In the genomic region with DNA sequence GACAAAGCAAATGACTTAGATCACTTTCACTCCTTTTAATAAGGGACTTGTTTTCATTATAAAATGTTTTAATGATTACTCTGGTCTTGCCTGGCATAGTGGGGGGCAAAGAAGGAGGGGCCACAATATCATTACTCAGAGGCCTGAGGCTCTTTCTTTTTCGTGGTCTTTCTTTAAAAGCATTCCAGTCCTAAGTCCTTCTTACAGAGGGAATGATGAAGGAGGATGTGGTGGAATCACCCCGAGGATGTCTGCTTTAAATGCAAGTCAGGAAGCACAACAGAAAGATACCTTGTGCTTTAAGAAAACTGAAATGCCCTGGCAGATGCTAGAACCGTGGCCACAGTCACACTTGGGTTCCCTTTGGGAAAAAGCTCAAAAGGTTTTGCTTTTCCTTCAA, we compare ENCODE assay signal across 24 cellular contexts.
A peak's percentile ranks its signal among the peaks of the same experiment; 100 is the strongest.
DNase-seq lines count a peak whose midpoint lies in the region; TF ChIP-seq lines count a peak whose summit lies in the region.
"Had no signal": no experiment of that assay in that cellular context is flagged by ENCODE, and none has a peak within 500 bp of the region (broad histone marks: within the 10 kb centered on the region; RNA-seq: fewer than 3 reads in every experiment).

No MANE protein-coding gene starts in this region.

- H3K4me1 ChIP-seq in NT2/D1 (ENCODE audit: insufficient read depth, insufficient read length): no peaks in the 10 kb centered on the region
- H3K4me1 ChIP-seq in osteoblast (ENCODE audit: insufficient read depth, low read length): no peaks in the 10 kb centered on the region
- H3K4me1 ChIP-seq: HAP-1, heart left ventricle, SJCRH30, suprapubic skin had no signal

- peak overlapping the region; percentile 36 for H2AFZ ChIP-seq in osteoblast (ENCODE audit: low read length)

- H3K36me3 ChIP-seq in NT2/D1 (ENCODE audit: insufficient read depth, insufficient read length, low read length) (no peaks in the 10 kb centered on the region), osteoblast (ENCODE audit: insufficient read depth, low read length) (no peaks in the 10 kb centered on the region)
- H3K36me3 ChIP-seq: HAP-1, heart left ventricle, SJCRH30, suprapubic skin had no signal

- peak; percentile 75 for DNase-seq in EL
- DNase-seq in NT2/D1 (ENCODE audit: low read depth, low spot score): peak; percentile 6
- peak; percentile 21 for DNase-seq in foreskin melanocyte
- no peak for DNase-seq in osteoblast (ENCODE audit: insufficient read length, low spot score, missing footprints)
- DNase-seq in activated gamma-delta T cell (lab: John Stamatoyannopoulos, UW): no peak
- DNase-seq in OCI-M2 (lab: John Stamatoyannopoulos, UW; ENCODE audit: unreplicated experiment): no peak
- DNase-seq in activated CD4-positive, alpha-beta T cell treated with anti-CD3 and anti-CD28 coated beads, Interleukin-2, amount 50 U/mL, for 48 hours: no peak
- DNase-seq: activated CD4-positive, alpha-beta T cell treated with anti-CD3 and anti-CD28 coated beads, Interleukin-2, amount 50 U/mL, for 4 hours; activated T-cell treated with anti-CD3 and anti-CD28 coated beads, Interleukin-2, amount 50 U/mL, for 48 hours; CD4-positive, alpha-beta memory T cell; effector memory CD8-positive, alpha-beta T cell; heart left ventricle; Karpas-422; kidney; mucosa of descending colon; NCI-H1436; NCI-H2081; NCI-H2227 treated with DMSO at 0.1 percent for 48 hours; NCI-H526 treated with DMSO at 0.1 percent for 48 hours; SJCRH30; stimulated activated naive CD4-positive, alpha-beta T cell treated with Interleukin-2 at 50 U/mL for 16 hours; T-helper 1 cell had no signal

- TF ChIP-seq CTCF in osteoblast (IDR thresholded peaks at IDR 0.05; ENCODE audit: extremely low read depth, low read depth, low read length): no peak

- H3K4me2 ChIP-seq in osteoblast (ENCODE audit: insufficient read depth, low read length): no peak overlapping the region

- no peak overlapping the region for H3K9ac ChIP-seq in NT2/D1 (ENCODE audit: insufficient read length, low read depth)

- H3K27me3 ChIP-seq in NT2/D1 (ENCODE audit: insufficient read depth, insufficient read length) (no peaks in the 10 kb centered on the region), osteoblast (ENCODE audit: insufficient read depth, low read length) (no peaks in the 10 kb centered on the region)
- H3K27me3 ChIP-seq: heart left ventricle, SJCRH30, suprapubic skin had no signal

- H3K27ac ChIP-seq in osteoblast (ENCODE audit: low read depth, low read length): no peak overlapping the region
- H3K27ac ChIP-seq: heart left ventricle, SJCRH30, suprapubic skin had no signal

- H3K9me3 ChIP-seq in NT2/D1 (ENCODE audit: insufficient read depth, low read length): 0 out of 2 replicates have a peak, but pooled peaks cover under 1% of the 10 kb centered on the region
- H3K9me3 ChIP-seq in osteoblast (ENCODE audit: low read depth, low read length): no peaks in the 10 kb centered on the region
- H3K9me3 ChIP-seq: HAP-1, heart left ventricle, mucosa of descending colon, SJCRH30, suprapubic skin had no signal

- H4K20me1 ChIP-seq in osteoblast (ENCODE audit: insufficient read depth, low read length): no peaks in the 10 kb centered on the region

- H3K4me3 ChIP-seq in NT2/D1 (ENCODE audit: insufficient read length, low read depth): no peak overlapping the region
- no peak overlapping the region for H3K4me3 ChIP-seq in osteoblast (ENCODE audit: insufficient read depth, low read length)
- H3K4me3 ChIP-seq: HAP-1, heart left ventricle, mucosa of descending colon, SJCRH30, suprapubic skin had no signal

- no peaks in the 10 kb centered on the region for H3K79me2 ChIP-seq in osteoblast (ENCODE audit: insufficient read depth, low read length)

Comparison
In these comparisons a context has a peak if more than half of its experiments do, and no peak if none do; other contexts are left out.
1. DNase-seq: peak in EL (single experiment), NT2/D1 (single experiment) and foreskin melanocyte (single experiment); none in osteoblast (single experiment), activated gamma-delta T cell (single experiment), OCI-M2 (single experiment) and activated CD4-positive, alpha-beta T cell treated with anti-CD3 and anti-CD28 coated beads, Interleukin-2, amount 50 U/mL, for 48 hours (0 of 2).